ENCODE assay signal across 26 cellular contexts in the genomic region with DNA sequence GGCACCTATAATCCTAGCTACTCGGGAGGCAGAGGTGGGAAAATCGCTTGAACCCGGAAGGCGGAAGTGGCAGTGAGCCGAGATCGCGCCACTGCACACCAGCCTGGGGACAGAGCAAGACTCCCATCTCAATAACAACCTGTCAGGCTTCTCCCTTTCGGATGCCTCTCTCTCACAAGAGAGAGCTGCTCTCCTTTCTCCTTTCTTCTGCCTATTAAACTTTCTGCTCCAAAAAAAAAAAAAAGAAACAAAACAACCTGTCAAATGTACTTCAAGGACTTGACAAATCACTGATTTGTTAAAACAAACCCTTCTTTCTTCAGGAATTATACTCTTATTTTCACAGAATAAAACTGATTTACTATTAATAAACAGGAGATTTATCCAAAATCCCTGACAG. TPM values are rescaled to one million over a fixed set of nuclear protein-coding genes. Genes with fewer than 3 reads are reported as not detected.
DNase-seq lines count a peak whose midpoint lies in the region; ATAC-seq, FAIRE-seq and TF ChIP-seq lines count a peak whose summit lies in the region.
"Had no signal": no experiment of that assay in that cellular context is flagged by ENCODE, and none has a peak within 500 bp of the region (broad histone marks: within the 10 kb centered on the region; RNA-seq: fewer than 3 reads in every experiment).

No MANE protein-coding gene starts in this region.

- TF ChIP-seq CTCF in Panc1 (IDR thresholded peaks at IDR 0.05): no peak
- TF ChIP-seq CTCF in neural crest cell (conservative IDR thresholded peaks at IDR 0.05): no peak
- no peak for TF ChIP-seq CTCF in vagina (IDR thresholded peaks at IDR 0.05)

- H3K27ac Mint-ChIP-seq in neural crest cell (ENCODE audit: unreplicated experiment): no peak overlapping the region

- no peaks in the 10 kb centered on the region for H3K9me3 ChIP-seq in Panc1 (ENCODE audit: control insufficient read depth, insufficient read depth, low read depth, low read length)
- H3K9me3 ChIP-seq in vagina: no peaks in the 10 kb centered on the region
- H3K9me3 ChIP-seq: SJCRH30 had no signal

- peak overlapping the region; percentile 96 for H3K27ac ChIP-seq in Panc1 (ENCODE audit: low read length)
- peak overlapping the region; percentile 77 for H3K27ac ChIP-seq in epithelial cell of prostate
- H3K27ac ChIP-seq in vagina: peak overlapping the region; percentile 7
- H3K27ac ChIP-seq: parathyroid adenoma, SJCRH30 had no signal

- H3K27me3 Mint-ChIP-seq in neural crest cell (ENCODE audit: low read depth): no peaks in the 10 kb centered on the region

- DNase-seq in Panc1 (ENCODE audit: low read depth, low spot score): no peak
- no peak for DNase-seq in epithelial cell of prostate (ENCODE audit: low read depth, low spot score)
- no peak for DNase-seq in neural crest cell (ENCODE audit: low read depth, low spot score)
- no peak for DNase-seq in vagina (ENCODE audit: extremely low spot score in 2 of 2)
- DNase-seq in RCC 7860 (ENCODE audit: low spot score): no peak
- DNase-seq in NK-92 (lab: John Stamatoyannopoulos, UW; ENCODE audit: unreplicated experiment): no peak
- no peak for DNase-seq in dedifferentiated amniotic fluid mesenchymal stem cell (ENCODE audit: extremely low spot score)
- DNase-seq: activated T-cell treated with anti-CD3 and anti-CD28 coated beads, Interleukin-2, amount 50 U/mL, for 1 hour; amniotic stem cell; erythroblast; foreskin melanocyte; hypothalamus; Karpas-422; NCI-H1048; NCI-H1930; NCI-H2227 treated with DMSO at 0.1 percent for 48 hours; NCI-H748 treated with DMSO at 0.1 percent for 48 hours; SJCRH30; T-helper 1 cell had no signal

- H3K4me3 Mint-ChIP-seq in neural crest cell: peak overlapping the region; percentile 91

- POLR2A ChIA-PET in Panc1 (lab: Charles Lee): interaction anchor here (0.6 kb wide), 1 partner anchor 31 kb away, joined by 7 read pairs; no protein-coding TSS in a partner anchor

- in situ Hi-C loops in Panc1 (cut with HindIII; ENCODE audit: low pct_unique_long_range_greater_than_20kb, low sequenced_read_pairs): no loop called here

- no peak for ATAC-seq in Panc1
- ATAC-seq: HCT116, sciatic nerve had no signal

- no peak for FAIRE-seq in RCC 7860 (lab: Jason Lieb, UNC)
- FAIRE-seq: GM12892, islet of Langerhans had no signal

- no peak for TF ChIP-seq POLR2A in vagina (IDR thresholded peaks at IDR 0.05)

- no peaks in the 10 kb centered on the region for H3K36me3 Mint-ChIP-seq in neural crest cell (ENCODE audit: low read depth)

- H3K4me1 ChIP-seq in Panc1 (ENCODE audit: control insufficient read depth, insufficient read depth, low read length) (peaks cover 66% of the 10 kb centered on the region), vagina (peaks cover 60% of the 10 kb centered on the region)
- H3K4me1 ChIP-seq: SJCRH30 had no signal

- no TSS peak for BruUV-seq in Panc1 (replicated peaks; lab: Mats Ljungman, UMichigan)

- intact Hi-C loops in Panc1 (cut with micrococcal nuclease; ENCODE audit: unreplicated experiment) (no loop called here), vagina (cut with DNase I) (no loop called here)

- peaks cover 3% of the 10 kb centered on the region; the same call in 1 of the 2 replicates for H3K36me3 ChIP-seq in Panc1 (ENCODE audit: control insufficient read depth, insufficient read depth, low read length)
- H3K36me3 ChIP-seq in vagina: no peaks in the 10 kb centered on the region
- H3K36me3 ChIP-seq: SJCRH30 had no signal

- peaks cover 3% of the 10 kb centered on the region for H3K9me3 Mint-ChIP-seq in neural crest cell

- H3K27me3 ChIP-seq in Panc1 (ENCODE audit: control insufficient read depth, insufficient read depth, low read length) (no peaks in the 10 kb centered on the region), vagina (no peaks in the 10 kb centered on the region)
- H3K27me3 ChIP-seq: SJCRH30 had no signal

- H3K4me1 Mint-ChIP-seq in neural crest cell: peaks cover 62% of the 10 kb centered on the region

- CTCF ChIA-PET in Panc1 (lab: Charles Lee): interaction anchor here (0.6 kb wide), 1 partner anchor 534 kb away, joined by 3 read pairs; no protein-coding TSS in a partner anchor

- H3K4me3 ChIP-seq in Panc1 (ENCODE audit: low read depth in 2 of 2, low read length in 2 of 2): peak overlapping the region; percentile 78 to 86
- H3K4me3 ChIP-seq in vagina: no peak overlapping the region
- H3K4me3 ChIP-seq: lung, PC-9, SJCRH30 had no signal

RNA-seq across cellular contexts. Expression of a gene that starts 3.6 kb away (rescaled TPM):
- total RNA-seq in Panc1 (2021; ENCODE audit: unreplicated experiment) (3,649 TPM), neural crest cell (272 and 295 TPM in 2 replicates), vagina (680 TPM)
- polyA plus RNA-seq in Panc1 (2012; ENCODE audit: insufficient read length): 4,189 TPM

Comparison
In these comparisons a context has a peak if more than half of its experiments do, and no peak if none do; other contexts are left out.
1. H3K27ac ChIP-seq: peak in every context shown above with its lines; median percentile 96 in Panc1; 77 in epithelial cell of prostate; 7 in vagina.
2. H3K4me3 ChIP-seq: peak in Panc1 (2 of 2); none in vagina (0 of 2).